Comparison of ENCODE assay signal across 1 cellular context in genomic region chr10:72083234-72084093, GRCh38.
TF ChIP-seq lines count a peak whose summit lies in the region.

No MANE protein-coding gene starts in this region.

TF ChIP-seq in K562, 482 proteins besides CTCF, POLR2A, EP300 and RAD21:
- TF ChIP-seq ZFP36 (IDR thresholded peaks at IDR 0.05; ENCODE audit: low read depth, low read length, partially characterized antibody) (peak; percentile 13), PBX2 (CRISPR knock-in tag; IDR thresholded peaks at IDR 0.05; ENCODE audit: low read depth) (no peak), PBX2 (tag; conservative IDR thresholded peaks at IDR 0.05; ENCODE audit: low read depth) (no peak)
